Comparison of ENCODE assay signal across 8 cellular contexts in the genomic region with DNA sequence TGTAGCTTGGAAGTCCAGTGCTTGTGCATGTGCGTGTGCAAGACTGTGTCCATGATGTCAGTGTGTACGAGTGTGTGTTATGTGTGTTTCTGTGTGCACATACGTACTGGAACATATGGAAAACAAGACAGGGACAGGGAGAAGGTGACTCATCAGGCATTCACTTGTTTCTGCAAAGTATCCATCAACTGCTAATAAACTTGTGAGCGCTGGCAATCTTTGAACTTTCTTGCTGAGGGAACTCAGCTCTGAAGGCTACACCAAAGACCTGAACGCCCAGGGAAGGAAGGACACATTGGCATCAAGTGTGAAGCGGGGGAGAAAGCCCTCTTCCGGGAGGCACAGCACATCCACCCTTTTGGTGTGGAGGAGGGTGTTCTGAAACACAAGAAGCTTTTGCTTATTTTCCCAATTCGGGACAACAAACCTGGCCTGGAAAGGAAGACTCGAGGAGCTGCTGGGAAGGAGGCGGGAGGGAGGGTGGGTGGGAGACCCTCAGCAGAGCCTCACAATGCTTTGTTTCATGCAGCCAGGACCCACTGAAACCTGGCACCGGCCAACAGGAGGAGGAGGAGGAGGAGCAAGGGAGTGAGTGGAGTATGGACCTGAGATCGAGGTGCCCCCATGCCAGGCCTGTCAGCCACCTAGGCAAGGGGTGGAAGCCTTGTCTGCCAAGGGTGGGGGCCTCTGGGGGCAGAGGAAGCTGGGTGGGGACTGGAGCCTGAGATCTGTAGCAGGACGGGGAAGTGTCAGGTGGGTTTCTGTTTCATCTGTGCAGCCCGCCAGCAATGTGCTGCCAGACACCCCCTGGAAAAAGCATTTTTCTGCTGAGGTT. TPM values are rescaled to one million over a fixed set of nuclear protein-coding genes. Genes with fewer than 3 reads are reported as not detected.
DNase-seq lines count a peak whose midpoint lies in the region; TF ChIP-seq lines count a peak whose summit lies in the region.

No MANE protein-coding gene starts in this region.

- H3K36me3 ChIP-seq in transverse colon, result peaks cover 0 to 10% (median 0%) of the 10 kb centered on the region in 4 donors

- no peak for TF ChIP-seq EP300 in transverse colon (IDR thresholded peaks at IDR 0.05; ENCODE audit: low read depth)

- no peak for TF ChIP-seq CTCF in transverse colon (IDR thresholded peaks at IDR 0.05)

- intact Hi-C loops in transverse colon (cut with DNase I; ENCODE audit: low total_unique reads), result no loop called here

- no peak for TF ChIP-seq POLR2A in transverse colon (IDR thresholded peaks at IDR 0.05)

- H3K27me3 ChIP-seq in transverse colon, result no peaks in the 10 kb centered on the region

- no peak overlapping the region for H3K4me3 ChIP-seq in transverse colon

- H3K27ac ChIP-seq in transverse colon, result peak overlapping the region; percentile 83 to 92 (median 88)

- peaks cover 62 to 72% (median 70%) of the 10 kb centered on the region in 4 donors for H3K4me1 ChIP-seq in transverse colon

- 60 to 100% methylated on average over 1 to 14 of the region's 14 CpGs for WGBS in transverse colon (ENCODE audit: low coverage in 1 of 2), 2 donors

- in situ Hi-C loops in transverse colon (cut with MboI; ENCODE audit: low pct_ligation_motif_present in 1 of 4, low pct_unique_long_range_greater_than_20kb in 1 of 4, low sequenced_read_pairs in 3 of 4), result loop anchor here in 1 of 4 donors (25.0 kb wide), 1 partner anchor 237 kb away; no protein-coding TSS in a partner anchor

- peak; percentile 61 for DNase-seq in activated effector memory CD4-positive, alpha-beta T cell treated with anti-CD3 and anti-CD28 coated beads, Interleukin-2, amount 50 U/mL, for 16 hours
- DNase-seq in activated effector memory CD4-positive, alpha-beta T cell treated with Interleukin-2 at 50 U/mL for 16 hours, result no peak
- DNase-seq in activated CD8-positive, alpha-beta memory T cell treated with anti-CD3 and anti-CD28 coated beads, Interleukin-2, amount 50 U/mL, for 4 hours, result peak; percentile 11
- DNase-seq in islet precursor cell, result peak; percentile 71
- no peak for DNase-seq in transverse colon
- no peak for DNase-seq in ureter (ENCODE audit: low spot score)
- DNase-seq in OCI-M2 (lab: John Stamatoyannopoulos, UW; ENCODE audit: unreplicated experiment), result no peak
- DNase-seq in activated CD4-positive, alpha-beta T cell treated with anti-CD3 and anti-CD28 coated beads for 48 hours, result no peak

- H3K9me3 ChIP-seq in transverse colon, result no peaks in the 10 kb centered on the region

RNA-seq across cellular contexts. Expression of a gene that starts 26.8 kb away (rescaled TPM):
- total RNA-seq in transverse colon (100 to 1,000 TPM in 1 of 4 donors, 10 to 100 TPM in 3; 76.0 to 199 (median 77.1) TPM), ureter (23.2 TPM)

Comparison
In these comparisons a context has a peak if more than half of its experiments do, and no peak if none do; other contexts are left out.
1. DNase-seq: peak in activated effector memory CD4-positive, alpha-beta T cell treated with anti-CD3 and anti-CD28 coated beads, Interleukin-2, amount 50 U/mL, for 16 hours (single experiment), activated CD8-positive, alpha-beta memory T cell treated with anti-CD3 and anti-CD28 coated beads, Interleukin-2, amount 50 U/mL, for 4 hours (single experiment) and islet precursor cell (single experiment); none in activated effector memory CD4-positive, alpha-beta T cell treated with Interleukin-2 at 50 U/mL for 16 hours (single experiment), transverse colon (single experiment), ureter (single experiment), OCI-M2 (single experiment) and activated CD4-positive, alpha-beta T cell treated with anti-CD3 and anti-CD28 coated beads for 48 hours (single experiment).